12 cellular contexts compared by ENCODE assay signal in the genomic region with DNA sequence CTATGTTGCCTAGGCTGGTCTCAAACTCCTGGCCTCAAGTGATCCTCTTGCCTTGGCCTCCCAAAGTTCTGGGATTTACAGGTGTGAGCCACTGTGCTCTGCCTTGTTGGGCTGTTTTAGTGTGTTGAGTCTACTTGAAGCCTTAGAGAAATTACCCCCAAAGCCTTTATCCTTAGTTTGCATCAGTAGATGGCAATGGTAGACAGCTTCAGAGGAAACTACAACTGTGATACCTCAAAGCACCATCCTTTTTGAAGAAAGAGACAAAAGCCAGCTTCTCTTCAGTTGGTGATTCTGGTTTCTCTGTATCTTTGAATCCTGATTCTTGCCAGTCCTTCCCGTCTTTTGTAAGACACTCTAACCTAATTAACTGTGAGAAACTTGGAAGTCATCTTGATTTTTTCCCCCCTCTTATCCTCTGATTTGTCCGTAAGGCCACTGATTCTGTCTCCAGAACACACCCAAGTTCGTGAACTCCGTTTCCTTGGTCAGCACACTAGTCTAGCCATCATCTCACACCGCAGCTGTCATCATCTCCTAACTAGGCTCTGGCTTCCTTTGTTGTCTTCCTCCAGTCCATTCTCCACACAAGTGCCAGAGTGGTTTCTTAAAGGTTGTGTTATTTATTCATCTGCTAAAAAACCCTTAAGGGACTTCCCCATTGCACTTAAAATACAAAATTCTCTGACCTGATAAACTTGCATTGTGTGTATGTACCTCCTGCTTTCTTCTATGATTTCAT. TPM values are rescaled to one million over a fixed set of nuclear protein-coding genes. Genes with fewer than 3 reads are reported as not detected.
DNase-seq lines count a peak whose midpoint lies in the region; ATAC-seq and TF ChIP-seq lines count a peak whose summit lies in the region.
"Had no signal": no experiment of that assay in that cellular context is flagged by ENCODE, and none has a peak within 500 bp of the region (broad histone marks: within the 10 kb centered on the region; RNA-seq: fewer than 3 reads in every experiment).

No MANE protein-coding gene starts in this region.

- POLR2A ChIA-PET in activated CD4-positive, alpha-beta T cell treated with anti-CD3 and anti-CD28 coated beads for 36 hours (lab: Charles Lee) = no interaction called here
- POLR2A ChIA-PET in activated CD8-positive, alpha-beta T cell treated with anti-CD3 and anti-CD28 coated beads, Interleukin-2, amount 10 ng/mL, durations not matched to agents 7 days and 5 days (lab: Charles Lee) = interaction anchor here (0.9 to 1.4 kb wide), 2 partner anchors 21 to 301 kb away, joined by 3 to 5 read pairs; a partner anchor contains a TSS

- peaks cover 44% of the 10 kb centered on the region for H3K4me1 Mint-ChIP-seq in activated CD4-positive, alpha-beta T cell treated with anti-CD3 and anti-CD28 coated beads for 36 hours
- H3K4me1 Mint-ChIP-seq in activated CD8-positive, alpha-beta T cell treated with anti-CD3 and anti-CD28 coated beads, Interleukin-2, amount 10 ng/mL, durations not matched to agents 7 days and 5 days (ENCODE audit: low read depth) = peaks cover 29% of the 10 kb centered on the region

- no peak overlapping the region for H3K27ac ChIP-seq in foreskin keratinocyte
- H3K27ac ChIP-seq: SK-N-MC had no signal

- peak; percentile 36 for ATAC-seq in activated CD4-positive, alpha-beta T cell treated with anti-CD3 and anti-CD28 coated beads for 36 hours
- ATAC-seq in activated CD8-positive, alpha-beta T cell treated with anti-CD3 and anti-CD28 coated beads, Interleukin-2, amount 10 ng/mL, durations not matched to agents 7 days and 5 days = no peak
- ATAC-seq in foreskin keratinocyte = no peak
- peak; percentile 46 for ATAC-seq in stimulated activated naive CD8-positive, alpha-beta T cell treated with anti-CD3 and anti-CD28 coated beads, Interleukin-15, Interleukin-2, amounts not matched to agents 100 U/mL and 50 U/mL, for 24 hours
- no peak for ATAC-seq in HG03342 (IDR thresholded peaks at IDR 0.05; ENCODE audit: unreplicated experiment)
- no peak; the same call in 2 of the 3 replicates for ATAC-seq in SK-N-SH treated with all-trans-retinoic acid at 6 μM for 48 hours

- H3K27me3 ChIP-seq in foreskin keratinocyte = no peaks in the 10 kb centered on the region

- peak overlapping the region; percentile 71 for H3K27ac Mint-ChIP-seq in activated CD4-positive, alpha-beta T cell treated with anti-CD3 and anti-CD28 coated beads for 36 hours
- H3K27ac Mint-ChIP-seq in activated CD8-positive, alpha-beta T cell treated with anti-CD3 and anti-CD28 coated beads, Interleukin-2, amount 10 ng/mL, durations not matched to agents 7 days and 5 days = peak overlapping the region; percentile 54

- intact Hi-C loops in activated CD4-positive, alpha-beta T cell treated with anti-CD3 and anti-CD28 coated beads for 36 hours (cut with DNase I, micrococcal nuclease) = no loop called here

- peaks cover 34% of the 10 kb centered on the region for H3K4me1 ChIP-seq in foreskin keratinocyte

- H3K27me3 Mint-ChIP-seq in activated CD4-positive, alpha-beta T cell treated with anti-CD3 and anti-CD28 coated beads for 36 hours = no peaks in the 10 kb centered on the region
- H3K27me3 Mint-ChIP-seq in activated CD8-positive, alpha-beta T cell treated with anti-CD3 and anti-CD28 coated beads, Interleukin-2, amount 10 ng/mL, durations not matched to agents 7 days and 5 days (ENCODE audit: low read depth) = no peaks in the 10 kb centered on the region

- CTCF ChIA-PET in activated CD4-positive, alpha-beta T cell treated with anti-CD3 and anti-CD28 coated beads for 36 hours (lab: Charles Lee) = interaction anchor here (0.9 to 1.3 kb wide), 2 partner anchors 14 to 130 kb away, joined by 4 read pairs; no protein-coding TSS in a partner anchor
- CTCF ChIA-PET in activated CD8-positive, alpha-beta T cell treated with anti-CD3 and anti-CD28 coated beads, Interleukin-2, amount 10 ng/mL, durations not matched to agents 7 days and 5 days (lab: Charles Lee) = interaction anchor here (0.9 to 1.3 kb wide), 3 partner anchors 16 to 149 kb away, joined by 3 to 6 read pairs (median 5); a partner anchor contains a TSS

- DNase-seq in activated CD4-positive, alpha-beta T cell treated with anti-CD3 and anti-CD28 coated beads for 36 hours = no peak
- no peak for DNase-seq in activated CD4-positive, alpha-beta T cell treated with anti-CD3 and anti-CD28 coated beads, Interleukin-2, amount 50 U/mL, for 48 hours
- DNase-seq in activated CD8-positive, alpha-beta T cell treated with anti-CD3 and anti-CD28 coated beads, Interleukin-2, amount 10 ng/mL, durations not matched to agents 7 days and 5 days = no peak
- no peak for DNase-seq in foreskin keratinocyte
- no peak for DNase-seq in stimulated activated naive CD8-positive, alpha-beta T cell treated with anti-CD3 and anti-CD28 coated beads, Interleukin-15, Interleukin-2, amounts not matched to agents 100 U/mL and 50 U/mL, for 24 hours
- DNase-seq in NCI-H2029 (lab: John Stamatoyannopoulos, UW) = no peak
- DNase-seq: central memory CD4-positive, alpha-beta T cell; NCI-H524 treated with DMSO at 0.1 percent for 48 hours; stimulated activated CD8-positive, alpha-beta memory T cell treated with anti-CD3 and anti-CD28 coated beads, Interleukin-4, amount 100 ng/mL, for 48 hours had no signal

- no peaks in the 10 kb centered on the region for H3K9me3 Mint-ChIP-seq in activated CD4-positive, alpha-beta T cell treated with anti-CD3 and anti-CD28 coated beads for 36 hours (ENCODE audit: low read depth)
- H3K9me3 Mint-ChIP-seq in activated CD8-positive, alpha-beta T cell treated with anti-CD3 and anti-CD28 coated beads, Interleukin-2, amount 10 ng/mL, durations not matched to agents 7 days and 5 days (ENCODE audit: insufficient read depth) = no peaks in the 10 kb centered on the region

- peaks cover 64% of the 10 kb centered on the region for H3K36me3 Mint-ChIP-seq in activated CD4-positive, alpha-beta T cell treated with anti-CD3 and anti-CD28 coated beads for 36 hours (ENCODE audit: low read depth)
- peaks cover 54% of the 10 kb centered on the region for H3K36me3 Mint-ChIP-seq in activated CD8-positive, alpha-beta T cell treated with anti-CD3 and anti-CD28 coated beads, Interleukin-2, amount 10 ng/mL, durations not matched to agents 7 days and 5 days (ENCODE audit: low read depth)

- peak; percentile 20 for TF ChIP-seq CTCF in foreskin keratinocyte (conservative IDR thresholded peaks at IDR 0.05)

- H3K4me3 Mint-ChIP-seq in activated CD4-positive, alpha-beta T cell treated with anti-CD3 and anti-CD28 coated beads for 36 hours = no peak overlapping the region
- no peak overlapping the region for H3K4me3 Mint-ChIP-seq in activated CD8-positive, alpha-beta T cell treated with anti-CD3 and anti-CD28 coated beads, Interleukin-2, amount 10 ng/mL, durations not matched to agents 7 days and 5 days

TF ChIP-seq in SK-N-SH treated with all-trans-retinoic acid at 6 μM for 48 hours, 23 proteins besides CTCF, POLR2A, EP300 and RAD21:
- TF ChIP-seq, protein P1, sequence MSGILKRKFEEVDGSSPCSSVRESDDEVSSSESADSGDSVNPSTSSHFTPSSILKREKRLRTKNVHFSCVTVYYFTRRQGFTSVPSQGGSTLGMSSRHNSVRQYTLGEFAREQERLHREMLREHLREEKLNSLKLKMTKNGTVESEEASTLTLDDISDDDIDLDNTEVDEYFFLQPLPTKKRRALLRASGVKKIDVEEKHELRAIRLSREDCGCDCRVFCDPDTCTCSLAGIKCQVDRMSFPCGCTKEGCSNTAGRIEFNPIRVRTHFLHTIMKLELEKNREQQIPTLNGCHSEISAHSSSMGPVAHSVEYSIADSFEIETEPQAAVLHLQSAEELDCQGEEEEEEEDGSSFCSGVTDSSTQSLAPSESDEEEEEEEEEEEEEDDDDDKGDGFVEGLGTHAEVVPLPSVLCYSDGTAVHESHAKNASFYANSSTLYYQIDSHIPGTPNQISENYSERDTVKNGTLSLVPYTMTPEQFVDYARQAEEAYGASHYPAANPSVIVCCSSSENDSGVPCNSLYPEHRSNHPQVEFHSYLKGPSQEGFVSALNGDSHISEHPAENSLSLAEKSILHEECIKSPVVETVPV (CRISPR knock-in tag; IDR thresholded peaks at IDR 0.05) = no peak
- no peak for TF ChIP-seq ZFP3 (CRISPR knock-in tag; IDR thresholded peaks at IDR 0.05)

RNA-seq across cellular contexts. Expression of a gene that starts 20.2 kb away (rescaled TPM):
- 100 to 1,000 TPM; 116 to 130 TPM for total RNA-seq in activated CD4-positive, alpha-beta T cell treated with anti-CD3 and anti-CD28 coated beads for 36 hours
- 100 to 1,000 TPM; 130 to 132 TPM for total RNA-seq in activated CD8-positive, alpha-beta T cell treated with anti-CD3 and anti-CD28 coated beads, Interleukin-2, amount 10 ng/mL, durations not matched to agents 7 days and 5 days
- total RNA-seq in foreskin keratinocyte = 251 and 257 TPM in 2 replicates
- 71.6 and 80.2 TPM in 2 replicates for polyA plus RNA-seq in foreskin keratinocyte

Comparison
In these comparisons a context has a peak if more than half of its experiments do, and no peak if none do; other contexts are left out.
1. ATAC-seq: peak in activated CD4-positive, alpha-beta T cell treated with anti-CD3 and anti-CD28 coated beads for 36 hours (single experiment) and stimulated activated naive CD8-positive, alpha-beta T cell treated with anti-CD3 and anti-CD28 coated beads, Interleukin-15, Interleukin-2, amounts not matched to agents 100 U/mL and 50 U/mL, for 24 hours (single experiment); none in activated CD8-positive, alpha-beta T cell treated with anti-CD3 and anti-CD28 coated beads, Interleukin-2, amount 10 ng/mL, durations not matched to agents 7 days and 5 days (single experiment), foreskin keratinocyte (single experiment), HG03342 (single experiment) and SK-N-SH treated with all-trans-retinoic acid at 6 μM for 48 hours (single experiment).